ENCODE assay signal across 8 cellular contexts in the genomic region with DNA sequence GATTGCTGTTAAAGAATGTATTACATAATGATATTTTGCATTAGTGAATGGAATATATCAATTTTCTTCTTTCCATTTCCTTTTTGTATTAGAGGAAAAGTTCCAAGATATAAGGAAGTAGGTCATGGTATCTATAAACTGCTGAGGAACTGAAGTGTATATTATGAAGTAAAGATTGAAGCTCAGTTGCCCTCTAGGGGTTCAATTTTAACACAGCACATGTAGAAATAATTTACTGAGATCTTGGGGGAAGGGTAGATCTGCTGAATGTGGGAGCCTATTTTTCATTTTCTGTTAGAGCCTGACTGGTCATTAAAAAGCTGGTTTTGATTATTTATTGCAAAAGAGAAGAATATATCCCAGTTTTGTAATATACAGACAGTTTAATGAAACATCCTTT. TPM values are rescaled to one million over a fixed set of nuclear protein-coding genes. Genes with fewer than 3 reads are reported as not detected.
DNase-seq lines count a peak whose midpoint lies in the region; ATAC-seq and TF ChIP-seq lines count a peak whose summit lies in the region.

No MANE protein-coding gene starts in this region.

- H3K9me3 ChIP-seq in esophagus muscularis mucosa, result no peaks in the 10 kb centered on the region

- no peak for TF ChIP-seq EP300 in esophagus muscularis mucosa (IDR thresholded peaks at IDR 0.05)

- DNase-seq in G401 (ENCODE audit: low spot score), result peak; percentile 78
- peak; percentile 17 for DNase-seq in GM20000 (ENCODE audit: low spot score)
- peak; percentile 44 for DNase-seq in RPMI7951 (ENCODE audit: low read depth)
- no peak for DNase-seq in esophagus muscularis mucosa (ENCODE audit: extremely low spot score)
- DNase-seq in neural crest cell (ENCODE audit: low read depth, low spot score), result no peak
- DNase-seq in NCI-H2196 (lab: John Stamatoyannopoulos, UW; ENCODE audit: unreplicated experiment), result no peak
- DNase-seq in stimulated activated naive CD4-positive, alpha-beta T cell treated with Interleukin-2 at 50 U/mL for 16 hours (lab: John Stamatoyannopoulos, UW), result no peak

- in situ Hi-C loops in G401 (cut with HindIII; ENCODE audit: low sequenced_read_pairs), result no loop called here

- H3K36me3 Mint-ChIP-seq in neural crest cell (ENCODE audit: low read depth), result peaks cover 1% of the 10 kb centered on the region

- H3K36me3 ChIP-seq in esophagus muscularis mucosa, result peaks cover 0 to 5% (median 0%) of the 10 kb centered on the region in 4 donors

- peak; percentile 91 for ATAC-seq in HG03469 (IDR thresholded peaks at IDR 0.05; ENCODE audit: unreplicated experiment)

- intact Hi-C loops in esophagus muscularis mucosa (cut with DNase I), result no loop called here

- no peak overlapping the region for H3K27ac ChIP-seq in esophagus muscularis mucosa (replicated peaks in 1 of 4)

- no peaks in the 10 kb centered on the region for H3K27me3 ChIP-seq in esophagus muscularis mucosa

- TF ChIP-seq CTCF in GM20000 (IDR thresholded peaks at IDR 0.05; ENCODE audit: extremely low read depth, missing control alignments) (peak; percentile 28), esophagus muscularis mucosa (IDR thresholded peaks at IDR 0.05) (peak; percentile 42 to 61 (median 52)), neural crest cell (conservative IDR thresholded peaks at IDR 0.05) (peak; percentile 70)

- no peak for TF ChIP-seq POLR2A in esophagus muscularis mucosa (IDR thresholded peaks at IDR 0.05; ENCODE audit: low read depth)

- H3K4me3 ChIP-seq in esophagus muscularis mucosa, result no peak overlapping the region

- no peaks in the 10 kb centered on the region for H3K4me1 ChIP-seq in esophagus muscularis mucosa

- H3K4me1 Mint-ChIP-seq in neural crest cell, result peaks cover 2% of the 10 kb centered on the region

- no peaks in the 10 kb centered on the region for H3K9me3 Mint-ChIP-seq in neural crest cell

- no peaks in the 10 kb centered on the region for H3K27me3 Mint-ChIP-seq in neural crest cell (ENCODE audit: low read depth)

- no peak overlapping the region for H3K27ac Mint-ChIP-seq in neural crest cell (ENCODE audit: unreplicated experiment)

- no peak overlapping the region for H3K4me3 Mint-ChIP-seq in neural crest cell

RNA-seq across cellular contexts. Expression of a gene that starts 45.2 kb away (rescaled TPM):
- total RNA-seq in G401 (2014; rRNA removed; shearing (Covaris generic)), result 17.2 and 33.1 TPM in 2 replicates
- 31.6 and 37.5 TPM in 2 replicates for total RNA-seq in RPMI7951 (2014; rRNA removed; shearing (Covaris generic))
- total RNA-seq in esophagus muscularis mucosa (10 to 100 TPM in 3 of 4 donors, 1 to 10 TPM in 1; 9.1 to 20.3 (median 15.0) TPM), neural crest cell (10.1 and 14.7 TPM in 2 replicates)

Comparison
In these comparisons a context has a peak if more than half of its experiments do, and no peak if none do; other contexts are left out.
1. DNase-seq: peak in G401 (single experiment), GM20000 (single experiment) and RPMI7951 (single experiment); none in esophagus muscularis mucosa (single experiment), neural crest cell (single experiment), NCI-H2196 (single experiment) and stimulated activated naive CD4-positive, alpha-beta T cell treated with Interleukin-2 at 50 U/mL for 16 hours (single experiment).
2. Peak in every context shown above with its lines, with median percentiles within 50 percentile points of each other: CTCF ChIP-seq.